16 cellular contexts compared by ENCODE assay signal in the genomic region with DNA sequence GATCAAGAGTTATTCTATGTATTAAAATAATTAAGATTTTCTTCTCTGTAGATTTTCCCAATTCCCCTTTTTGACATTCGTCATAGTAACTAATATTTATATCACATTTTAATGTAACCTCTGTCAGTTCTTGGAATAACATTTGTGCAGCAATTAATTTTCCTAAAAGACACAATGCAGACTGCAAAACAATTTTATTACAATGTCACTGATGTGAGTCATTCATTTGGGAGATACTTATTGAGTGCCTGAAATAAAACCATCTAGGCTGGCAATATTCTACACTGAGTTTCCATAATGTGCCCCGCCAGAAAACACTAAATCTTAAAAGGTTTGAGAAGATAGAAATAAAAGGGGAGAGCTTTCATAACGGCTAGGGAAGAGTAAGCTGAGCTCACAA. TPM values are rescaled to one million over a fixed set of nuclear protein-coding genes. Genes with fewer than 3 reads are reported as not detected.
DNase-seq lines count a peak whose midpoint lies in the region; ATAC-seq and TF ChIP-seq lines count a peak whose summit lies in the region.
"Had no signal": no experiment of that assay in that cellular context is flagged by ENCODE, and none has a peak within 500 bp of the region (broad histone marks: within the 10 kb centered on the region; RNA-seq: fewer than 3 reads in every experiment).

No MANE protein-coding gene starts in this region.

- ATAC-seq in PC-3, result peak; percentile 41; the same call in 1 of the 2 replicates
- no peak for ATAC-seq in body of pancreas

- no peak overlapping the region for H3K4me2 ChIP-seq in Karpas-422 (ENCODE audit: low read depth, low read length, poor library complexity, severe bottlenecking)
- no peak overlapping the region for H3K4me2 ChIP-seq in PC-3 (ENCODE audit: low read length)
- H3K4me2 ChIP-seq: BLaER1 had no signal

- no TSS peak for BruUV-seq in PC-3 (replicated peaks; lab: Mats Ljungman, UMichigan)

- 77 to 89% methylated on average over 3 of the region's 3 CpGs for WGBS in body of pancreas, 2 donors

- no peaks in the 10 kb centered on the region; the same call in 1 of the 2 replicates for H3K4me1 ChIP-seq in HEK293 (ENCODE audit: control insufficient read depth, insufficient read depth, low read length)
- no peaks in the 10 kb centered on the region for H3K4me1 ChIP-seq in Karpas-422 (ENCODE audit: low read length)
- H3K4me1 ChIP-seq in PC-3 (ENCODE audit: insufficient read depth, low read length), result peaks cover 4% of the 10 kb centered on the region; the same call in 1 of the 2 replicates
- peaks cover 18% of the 10 kb centered on the region for H3K4me1 ChIP-seq in body of pancreas
- H3K4me1 ChIP-seq: BE2C, BLaER1 had no signal

- no peak overlapping the region for H3K9ac ChIP-seq in Karpas-422 (ENCODE audit: low read length)
- H3K9ac ChIP-seq in PC-3 (ENCODE audit: low read length), result no peak overlapping the region
- H3K9ac ChIP-seq: BLaER1 had no signal

- POLR2A ChIA-PET in HEK293 (lab: Yijun Ruan, JAX), result no interaction called here
- POLR2A ChIA-PET in PC-3 (lab: Charles Lee; ENCODE audit: unreplicated experiment), result no interaction called here

- DNase-seq in Karpas-422 (no peak), PC-3 (no peak), body of pancreas (no peak)
- no peak for DNase-seq in activated CD4-positive, alpha-beta T cell treated with anti-CD3 and anti-CD28 coated beads, Interleukin-2, amount 50 U/mL, for 4 hours
- DNase-seq: 8988T; ACHN; BE2C; C1 segment of cervical spinal cord; CD4-positive, alpha-beta memory T cell; CD4-positive, CD25-positive, alpha-beta regulatory T cell; CD8-positive, alpha-beta memory T cell; COR-L47; DMS79 treated with DMSO at 0.1 percent for 48 hours; GF-D8 had no signal

- H2AFZ ChIP-seq in Karpas-422 (ENCODE audit: low read length), result peak overlapping the region; percentile 38; the same call in 1 of the 2 replicates
- no peak overlapping the region for H2AFZ ChIP-seq in PC-3 (ENCODE audit: low read length)

- H3K36me3 ChIP-seq in HEK293 (ENCODE audit: control insufficient read depth in 2 of 2, insufficient read depth in 1 of 2, low read length in 2 of 2) (no peaks in the 10 kb centered on the region), Karpas-422 (ENCODE audit: insufficient read depth, low read length) (no peaks in the 10 kb centered on the region), PC-3 (ENCODE audit: low read depth, low read length) (no peaks in the 10 kb centered on the region), body of pancreas (replicated peaks in 1 of 2; ENCODE audit: insufficient read depth in 1 of 2, low read depth in 2 of 2) (no peaks in the 10 kb centered on the region)
- H3K36me3 ChIP-seq: BE2C, BLaER1 had no signal

- no peak overlapping the region for H3K4me3 ChIP-seq in HEK293 (ENCODE audit: low read depth, low read length)
- H3K4me3 ChIP-seq in Karpas-422 (ENCODE audit: low read length), result no peak overlapping the region
- H3K4me3 ChIP-seq in PC-3 (ENCODE audit: low read length), result no peak overlapping the region
- no peak overlapping the region for H3K4me3 ChIP-seq in body of pancreas
- H3K4me3 ChIP-seq: BLaER1 had no signal

- TF ChIP-seq POLR2A in body of pancreas (IDR thresholded peaks at IDR 0.05), result no peak

- no peak overlapping the region for H3K27ac ChIP-seq in HEK293 (ENCODE audit: extremely low read depth, low read depth, low read length)
- no peak overlapping the region for H3K27ac ChIP-seq in Karpas-422 (ENCODE audit: low read length)
- no peak overlapping the region for H3K27ac ChIP-seq in PC-3 (ENCODE audit: low read length)
- H3K27ac ChIP-seq in body of pancreas, result no peak overlapping the region
- H3K27ac ChIP-seq: BLaER1 had no signal

- no peaks in the 10 kb centered on the region for H3K9me2 ChIP-seq in Karpas-422 (replicated peaks; ENCODE audit: insufficient read depth, low read length)
- no peaks in the 10 kb centered on the region for H3K9me2 ChIP-seq in PC-3 (replicated peaks; ENCODE audit: low read length)

- CTCF ChIA-PET in HEK293 (lab: Yijun Ruan, JAX), result no interaction called here
- CTCF ChIA-PET in PC-3 (lab: Charles Lee), result no interaction called here

- intact Hi-C loops in PC-3 (cut with micrococcal nuclease), result no loop called here
- intact Hi-C loops in body of pancreas (cut with DNase I), result no loop called here

- TF ChIP-seq CTCF in HEK293 (tag by site-specific recombination; IDR thresholded peaks at IDR 0.05), result no peak
- TF ChIP-seq CTCF in PC-3 (conservative IDR thresholded peaks at IDR 0.05; ENCODE audit: low read depth, low read length), result no peak
- TF ChIP-seq CTCF in body of pancreas (IDR thresholded peaks at IDR 0.05), result no peak

- H3K27me3 ChIP-seq in Karpas-422 (ENCODE audit: low read length) (no peaks in the 10 kb centered on the region), PC-3 (ENCODE audit: low read length) (no peaks in the 10 kb centered on the region), body of pancreas (no peaks in the 10 kb centered on the region)
- H3K27me3 ChIP-seq: BE2C, BLaER1 had no signal

- H4K20me1 ChIP-seq in Karpas-422 (ENCODE audit: insufficient read depth, low read depth, low read length) (no peaks in the 10 kb centered on the region), PC-3 (ENCODE audit: low read length) (no peaks in the 10 kb centered on the region)
- H4K20me1 ChIP-seq: BLaER1 had no signal

- no peaks in the 10 kb centered on the region for H3K79me2 ChIP-seq in Karpas-422 (ENCODE audit: low read length)
- no peaks in the 10 kb centered on the region for H3K79me2 ChIP-seq in PC-3 (ENCODE audit: low read length)

- H3K9me3 ChIP-seq in HEK293 (ENCODE audit: control insufficient read depth, insufficient read depth, low read depth, low read length), result no peaks in the 10 kb centered on the region
- no peaks in the 10 kb centered on the region for H3K9me3 ChIP-seq in Karpas-422 (ENCODE audit: low read length)
- H3K9me3 ChIP-seq in PC-3 (ENCODE audit: low read length), result no peaks in the 10 kb centered on the region
- no peaks in the 10 kb centered on the region for H3K9me3 ChIP-seq in body of pancreas
- H3K9me3 ChIP-seq: BE2C, BLaER1 had no signal

- no peaks in the 10 kb centered on the region for H3F3A ChIP-seq in PC-3 (ENCODE audit: low read length, unreplicated experiment)

TF ChIP-seq in HEK293, 187 proteins besides CTCF, POLR2A, EP300 and RAD21 (continues in another document):
- TF ChIP-seq, protein P1, sequence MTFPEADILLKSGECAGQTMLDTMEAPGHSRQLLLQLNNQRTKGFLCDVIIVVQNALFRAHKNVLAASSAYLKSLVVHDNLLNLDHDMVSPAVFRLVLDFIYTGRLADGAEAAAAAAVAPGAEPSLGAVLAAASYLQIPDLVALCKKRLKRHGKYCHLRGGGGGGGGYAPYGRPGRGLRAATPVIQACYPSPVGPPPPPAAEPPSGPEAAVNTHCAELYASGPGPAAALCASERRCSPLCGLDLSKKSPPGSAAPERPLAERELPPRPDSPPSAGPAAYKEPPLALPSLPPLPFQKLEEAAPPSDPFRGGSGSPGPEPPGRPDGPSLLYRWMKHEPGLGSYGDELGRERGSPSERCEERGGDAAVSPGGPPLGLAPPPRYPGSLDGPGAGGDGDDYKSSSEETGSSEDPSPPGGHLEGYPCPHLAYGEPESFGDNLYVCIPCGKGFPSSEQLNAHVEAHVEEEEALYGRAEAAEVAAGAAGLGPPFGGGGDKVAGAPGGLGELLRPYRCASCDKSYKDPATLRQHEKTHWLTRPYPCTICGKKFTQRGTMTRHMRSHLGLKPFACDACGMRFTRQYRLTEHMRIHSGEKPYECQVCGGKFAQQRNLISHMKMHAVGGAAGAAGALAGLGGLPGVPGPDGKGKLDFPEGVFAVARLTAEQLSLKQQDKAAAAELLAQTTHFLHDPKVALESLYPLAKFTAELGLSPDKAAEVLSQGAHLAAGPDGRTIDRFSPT (tag by site-specific recombination; IDR thresholded peaks at IDR 0.05), result 0 out of 2 replicates have a peak, but pooled peaks have one; percentile 23
- TF ChIP-seq, protein P2, sequence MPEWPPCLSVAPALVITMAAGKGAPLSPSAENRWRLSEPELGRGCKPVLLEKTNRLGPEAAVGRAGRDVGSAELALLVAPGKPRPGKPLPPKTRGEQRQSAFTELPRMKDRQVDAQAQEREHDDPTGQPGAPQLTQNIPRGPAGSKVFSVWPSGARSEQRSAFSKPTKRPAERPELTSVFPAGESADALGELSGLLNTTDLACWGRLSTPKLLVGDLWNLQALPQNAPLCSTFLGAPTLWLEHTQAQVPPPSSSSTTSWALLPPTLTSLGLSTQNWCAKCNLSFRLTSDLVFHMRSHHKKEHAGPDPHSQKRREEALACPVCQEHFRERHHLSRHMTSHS (tag by site-specific recombination; IDR thresholded peaks at IDR 0.05), result no peak
- TF ChIP-seq ZNF335 (tag by site-specific recombination; conservative IDR thresholded peaks at IDR 0.05) (peak; percentile 27; the same call in 1 of the 2 replicates), SCRT2 (tag by site-specific recombination; IDR thresholded peaks at IDR 0.05) (no peak)
- TF ChIP-seq, protein P3, sequence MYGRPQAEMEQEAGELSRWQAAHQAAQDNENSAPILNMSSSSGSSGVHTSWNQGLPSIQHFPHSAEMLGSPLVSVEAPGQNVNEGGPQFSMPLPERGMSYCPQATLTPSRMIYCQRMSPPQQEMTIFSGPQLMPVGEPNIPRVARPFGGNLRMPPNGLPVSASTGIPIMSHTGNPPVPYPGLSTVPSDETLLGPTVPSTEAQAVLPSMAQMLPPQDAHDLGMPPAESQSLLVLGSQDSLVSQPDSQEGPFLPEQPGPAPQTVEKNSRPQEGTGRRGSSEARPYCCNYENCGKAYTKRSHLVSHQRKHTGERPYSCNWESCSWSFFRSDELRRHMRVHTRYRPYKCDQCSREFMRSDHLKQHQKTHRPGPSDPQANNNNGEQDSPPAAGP (tag by site-specific recombination; IDR thresholded peaks at IDR 0.05), result no peak

RNA-seq across cellular contexts. Expression of a gene that starts 6.7 kb away (rescaled TPM):
- 17.5 and 22.1 TPM in 2 replicates for total RNA-seq in Karpas-422 (2014; rRNA removed; shearing (Covaris generic); ENCODE audit: low replicate concordance)
- total RNA-seq in PC-3 (2014; rRNA removed), result 14.8 and 18.0 TPM in 2 replicates
- 1 to 10 TPM; 5.4 to 6.9 TPM for total RNA-seq in body of pancreas

RNA-seq across cellular contexts. Expression of a gene that starts 41.6 kb away (rescaled TPM):
- total RNA-seq in Karpas-422 (2014; rRNA removed; shearing (Covaris generic); ENCODE audit: low replicate concordance), result 132 and 137 TPM in 2 replicates
- 125 and 126 TPM in 2 replicates for total RNA-seq in PC-3 (2014; rRNA removed)
- total RNA-seq in body of pancreas, result 10 to 100 TPM; 41.9 to 73.7 TPM

RNA-seq across cellular contexts. Expression of a gene that starts 41.7 kb away (rescaled TPM):
- 37.3 and 56.1 TPM in 2 replicates for total RNA-seq in Karpas-422 (2014; rRNA removed; shearing (Covaris generic); ENCODE audit: low replicate concordance)
- 68.0 and 77.0 TPM in 2 replicates for total RNA-seq in PC-3 (2014; rRNA removed)
- 1 to 10 TPM; 5.3 to 8.6 TPM for total RNA-seq in body of pancreas
